In genomic region chr17:59000022-59000421, GRCh38 we compare ENCODE assay signal across 19 cellular contexts.
DNase-seq lines count a peak whose midpoint lies in the region; ATAC-seq and TF ChIP-seq lines count a peak whose summit lies in the region.
"Had no signal": no experiment of that assay in that cellular context is flagged by ENCODE, and none has a peak within 500 bp of the region (broad histone marks: within the 10 kb centered on the region; RNA-seq: fewer than 3 reads in every experiment).

No MANE protein-coding gene starts in this region.

- no peak for ATAC-seq in natural killer cell treated with Interleukin-12 subunit alpha and Interleukin-12 subunit beta and Interleukin-15 and Interleukin-18, amount 100 ng/mL, for 72 hours
- ATAC-seq in natural killer cell: no peak
- no peak for ATAC-seq in stimulated activated memory B cell treated with anti-CD40 and anti-IgM and Interleukin-4, amounts not matched to agents 10 μg/mL and 1 μg/mL and 100 μg/mL, for 72 hours
- ATAC-seq: HCT116, Right ventricle myocardium inferior had no signal

- no peak for TF ChIP-seq CTCF in natural killer cell (IDR thresholded peaks at IDR 0.05)
- TF ChIP-seq CTCF in DOHH2 (IDR thresholded peaks at IDR 0.05; ENCODE audit: low read depth, low read length, poor library complexity, severe bottlenecking): no peak
- TF ChIP-seq CTCF in smooth muscle cell (IDR thresholded peaks at IDR 0.05; ENCODE audit: borderline replicate concordance, insufficient read depth, poor library complexity, severe bottlenecking): no peak
- no peak for TF ChIP-seq CTCF in brain microvascular endothelial cell (IDR thresholded peaks at IDR 0.05; ENCODE audit: low read depth, low read length, missing control alignments)

- H3K9me3 ChIP-seq in DOHH2 (ENCODE audit: control insufficient read depth, insufficient read depth, low read length) (no peaks in the 10 kb centered on the region), smooth muscle cell (replicated peaks; ENCODE audit: low read depth) (no peaks in the 10 kb centered on the region)

- peak overlapping the region; percentile 90 for H3K27ac ChIP-seq in DOHH2 (ENCODE audit: low read depth, low read length)
- H3K27ac ChIP-seq in smooth muscle cell (ENCODE audit: low read depth): no peak overlapping the region
- no peak overlapping the region for H3K27ac ChIP-seq in brain microvascular endothelial cell

- intact Hi-C loops in natural killer cell (cut with micrococcal nuclease): no loop called here
- intact Hi-C loops in dendritic cell treated with granulocyte-macrophage colony-stimulating factor and Interleukin-4, amounts not matched to agents 40 ng/mL and 50 ng/mL, for 4 days (cut with micrococcal nuclease): no loop called here

- peak overlapping the region; percentile 75 for H3K4me2 ChIP-seq in DOHH2 (ENCODE audit: low read length)
- H3K4me2 ChIP-seq in smooth muscle cell: no peak overlapping the region

- no peak overlapping the region for H2AFZ ChIP-seq in smooth muscle cell (ENCODE audit: low read depth)

- in situ Hi-C loops in brain microvascular endothelial cell (cut with HindIII; ENCODE audit: low pct_ligation_motif_present, low sequenced_read_pairs): no loop called here

- no peak overlapping the region for H3K4me3 ChIP-seq in DOHH2 (ENCODE audit: low read length)
- H3K4me3 ChIP-seq in smooth muscle cell: no peak overlapping the region
- no peak overlapping the region for H3K4me3 ChIP-seq in brain microvascular endothelial cell (ENCODE audit: low read depth, low read length)

- H3K27ac Mint-ChIP-seq in natural killer cell treated with Interleukin-12 subunit alpha and Interleukin-12 subunit beta and Interleukin-15 and Interleukin-18, amount 100 ng/mL, for 72 hours: peak overlapping the region; percentile 80 to 88
- H3K27ac Mint-ChIP-seq in natural killer cell: peak overlapping the region in 1 of 2 donors; percentile 89
- H3K27ac Mint-ChIP-seq in dendritic cell treated with granulocyte-macrophage colony-stimulating factor and Interleukin-4, amounts not matched to agents 40 ng/mL and 50 ng/mL, for 4 days: peak overlapping the region; percentile 83
- peak overlapping the region; percentile 92 for H3K27ac Mint-ChIP-seq in stimulated activated memory B cell treated with anti-CD40 and anti-IgM and Interleukin-4, amounts not matched to agents 10 μg/mL and 1 μg/mL and 100 μg/mL, for 72 hours

- H3K79me2 ChIP-seq in DOHH2 (ENCODE audit: control insufficient read depth, low read length) (peaks cover 8% of the 10 kb centered on the region), smooth muscle cell (ENCODE audit: low read depth) (no peaks in the 10 kb centered on the region)

- H3K9ac ChIP-seq in smooth muscle cell (ENCODE audit: low read depth): no peak overlapping the region

- no peaks in the 10 kb centered on the region for H3K27me3 ChIP-seq in DOHH2 (ENCODE audit: control insufficient read depth, low read length)
- H3K27me3 ChIP-seq in smooth muscle cell (ENCODE audit: low read depth): no peaks in the 10 kb centered on the region
- no peaks in the 10 kb centered on the region for H3K27me3 ChIP-seq in brain microvascular endothelial cell (replicated peaks)

- peak overlapping the region; percentile 80 for H3K4me3 Mint-ChIP-seq in natural killer cell treated with Interleukin-12 subunit alpha and Interleukin-12 subunit beta and Interleukin-15 and Interleukin-18, amount 100 ng/mL, for 72 hours
- no peak overlapping the region for H3K4me3 Mint-ChIP-seq in natural killer cell
- no peak overlapping the region for H3K4me3 Mint-ChIP-seq in dendritic cell treated with granulocyte-macrophage colony-stimulating factor and Interleukin-4, amounts not matched to agents 40 ng/mL and 50 ng/mL, for 4 days
- no peak overlapping the region for H3K4me3 Mint-ChIP-seq in stimulated activated memory B cell treated with anti-CD40 and anti-IgM and Interleukin-4, amounts not matched to agents 10 μg/mL and 1 μg/mL and 100 μg/mL, for 72 hours

- H3K9me3 Mint-ChIP-seq in natural killer cell treated with Interleukin-12 subunit alpha and Interleukin-12 subunit beta and Interleukin-15 and Interleukin-18, amount 100 ng/mL, for 72 hours: no peaks in the 10 kb centered on the region
- no peaks in the 10 kb centered on the region for H3K9me3 Mint-ChIP-seq in natural killer cell
- no peaks in the 10 kb centered on the region for H3K9me3 Mint-ChIP-seq in dendritic cell treated with granulocyte-macrophage colony-stimulating factor and Interleukin-4, amounts not matched to agents 40 ng/mL and 50 ng/mL, for 4 days
- H3K9me3 Mint-ChIP-seq in stimulated activated memory B cell treated with anti-CD40 and anti-IgM and Interleukin-4, amounts not matched to agents 10 μg/mL and 1 μg/mL and 100 μg/mL, for 72 hours: no peaks in the 10 kb centered on the region
- H3K9me3 Mint-ChIP-seq: CD8-positive, alpha-beta memory T cell had no signal

- H4K20me1 ChIP-seq in DOHH2 (ENCODE audit: control insufficient read depth, insufficient read depth, low read depth, low read length): no peaks in the 10 kb centered on the region
- no peaks in the 10 kb centered on the region for H4K20me1 ChIP-seq in smooth muscle cell (ENCODE audit: low read depth)

- no peak for DNase-seq in natural killer cell treated with Interleukin-12 subunit alpha and Interleukin-12 subunit beta and Interleukin-15 and Interleukin-18, amount 100 ng/mL, for 72 hours (ENCODE audit: low spot score)
- DNase-seq in natural killer cell (no peak), LoVo (ENCODE audit: low spot score) (no peak), smooth muscle cell (lab: John Stamatoyannopoulos, UW; ENCODE audit: unreplicated experiment) (no peak), brain microvascular endothelial cell (no peak)
- DNase-seq: ACHN; CD8-positive, alpha-beta memory T cell; DMS53; GOT3; NCI-H1105; NCI-H2081; NCI-H2171 treated with DMSO at 0.1 percent for 48 hours; NCI-H446 treated with DMSO at 0.1 percent for 48 hours; NCI-H69 had no signal

- H3K9me2 ChIP-seq in DOHH2 (replicated peaks; ENCODE audit: control insufficient read depth, low read length): no peaks in the 10 kb centered on the region

- no peaks in the 10 kb centered on the region for H3K27me3 Mint-ChIP-seq in natural killer cell treated with Interleukin-12 subunit alpha and Interleukin-12 subunit beta and Interleukin-15 and Interleukin-18, amount 100 ng/mL, for 72 hours
- H3K27me3 Mint-ChIP-seq in natural killer cell (ENCODE audit: low read depth in 2 of 2): no peaks in the 10 kb centered on the region
- no peaks in the 10 kb centered on the region for H3K27me3 Mint-ChIP-seq in dendritic cell treated with granulocyte-macrophage colony-stimulating factor and Interleukin-4, amounts not matched to agents 40 ng/mL and 50 ng/mL, for 4 days
- H3K27me3 Mint-ChIP-seq in stimulated activated memory B cell treated with anti-CD40 and anti-IgM and Interleukin-4, amounts not matched to agents 10 μg/mL and 1 μg/mL and 100 μg/mL, for 72 hours: no peaks in the 10 kb centered on the region
- H3K27me3 Mint-ChIP-seq: CD8-positive, alpha-beta memory T cell had no signal

- peaks cover 18% of the 10 kb centered on the region for H3K36me3 Mint-ChIP-seq in natural killer cell treated with Interleukin-12 subunit alpha and Interleukin-12 subunit beta and Interleukin-15 and Interleukin-18, amount 100 ng/mL, for 72 hours
- peaks cover 17% of the 10 kb centered on the region for H3K36me3 Mint-ChIP-seq in natural killer cell
- H3K36me3 Mint-ChIP-seq in dendritic cell treated with granulocyte-macrophage colony-stimulating factor and Interleukin-4, amounts not matched to agents 40 ng/mL and 50 ng/mL, for 4 days (ENCODE audit: low read depth): peaks cover 21% of the 10 kb centered on the region
- H3K36me3 Mint-ChIP-seq in stimulated activated memory B cell treated with anti-CD40 and anti-IgM and Interleukin-4, amounts not matched to agents 10 μg/mL and 1 μg/mL and 100 μg/mL, for 72 hours: peaks cover 32% of the 10 kb centered on the region

- peaks cover 74% of the 10 kb centered on the region for H3K4me1 ChIP-seq in DOHH2 (ENCODE audit: control insufficient read depth, low read length)
- no peaks in the 10 kb centered on the region for H3K4me1 ChIP-seq in smooth muscle cell (ENCODE audit: low read depth)

- WGBS in smooth muscle cell (ENCODE audit: low lambda C conversion rate): 95% methylated on average over 1 of the region's 1 CpG

- H3K36me3 ChIP-seq in DOHH2 (ENCODE audit: control insufficient read depth, low read length) (peaks cover 29% of the 10 kb centered on the region), smooth muscle cell (ENCODE audit: low read depth) (no peaks in the 10 kb centered on the region), brain microvascular endothelial cell (replicated peaks) (peaks cover 3% of the 10 kb centered on the region)

- peaks cover 5 to 11% of the 10 kb centered on the region in 2 donors for H3K4me1 Mint-ChIP-seq in natural killer cell treated with Interleukin-12 subunit alpha and Interleukin-12 subunit beta and Interleukin-15 and Interleukin-18, amount 100 ng/mL, for 72 hours (ENCODE audit: low read depth in 2 of 2)
- H3K4me1 Mint-ChIP-seq in natural killer cell: no peaks in the 10 kb centered on the region
- H3K4me1 Mint-ChIP-seq in dendritic cell treated with granulocyte-macrophage colony-stimulating factor and Interleukin-4, amounts not matched to agents 40 ng/mL and 50 ng/mL, for 4 days (ENCODE audit: low read depth): peaks cover 55% of the 10 kb centered on the region
- H3K4me1 Mint-ChIP-seq in stimulated activated memory B cell treated with anti-CD40 and anti-IgM and Interleukin-4, amounts not matched to agents 10 μg/mL and 1 μg/mL and 100 μg/mL, for 72 hours: peaks cover 21% of the 10 kb centered on the region

- H3F3A ChIP-seq in DOHH2 (ENCODE audit: control insufficient read depth, insufficient read depth) (peaks cover 34% of the 10 kb centered on the region), smooth muscle cell (ENCODE audit: low read depth) (peaks cover 4% of the 10 kb centered on the region)
